Comparison of ENCODE assay signal across 9 cellular contexts in the genomic region with DNA sequence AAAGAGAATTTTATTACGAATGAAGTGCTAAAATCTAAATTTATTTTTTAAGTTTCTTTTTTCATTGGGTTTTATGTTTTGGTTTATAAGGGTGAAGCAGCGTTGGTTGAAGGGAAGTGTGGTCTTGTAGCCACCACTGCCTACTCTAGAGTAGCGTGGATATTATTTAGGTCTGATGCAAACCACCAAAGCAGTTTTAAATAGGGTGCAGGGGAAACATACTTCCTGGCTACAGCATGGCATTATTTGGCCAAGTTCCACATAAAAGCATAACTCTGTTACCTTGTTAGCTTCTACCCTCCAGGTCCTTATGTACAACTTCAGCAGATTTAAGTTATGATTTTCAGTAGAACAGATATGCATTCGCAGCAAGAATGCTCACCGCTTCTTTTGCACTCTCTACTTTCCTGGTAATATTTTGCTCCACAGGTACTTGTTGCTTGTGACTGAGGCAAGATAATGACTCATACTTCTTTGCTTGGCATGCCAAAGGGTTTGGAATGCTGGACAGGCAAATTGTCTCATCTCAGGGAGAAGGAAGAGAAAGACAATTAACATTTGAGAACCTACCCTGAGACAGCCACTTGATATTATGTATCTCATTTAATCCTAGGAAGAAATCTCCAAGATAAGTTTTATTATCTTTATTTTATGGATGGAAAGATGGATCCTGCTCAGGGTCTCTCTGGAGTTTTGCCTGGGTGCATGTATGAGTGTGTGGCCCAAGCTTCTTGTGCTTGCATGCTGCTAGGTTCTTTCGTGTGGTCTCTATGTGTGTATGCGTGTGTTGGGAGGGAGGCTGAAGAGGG. TPM values are rescaled to one million over a fixed set of nuclear protein-coding genes. Genes with fewer than 3 reads are reported as not detected.
DNase-seq lines count a peak whose midpoint lies in the region; ATAC-seq, FAIRE-seq and TF ChIP-seq lines count a peak whose summit lies in the region.
"Had no signal": no experiment of that assay in that cellular context is flagged by ENCODE, and none has a peak within 500 bp of the region (broad histone marks: within the 10 kb centered on the region; RNA-seq: fewer than 3 reads in every experiment).

No MANE protein-coding gene starts in this region.

- peak overlapping the region; percentile 92 to 100 (median 94) for H3K27ac Mint-ChIP-seq in naive thymus-derived CD8-positive, alpha-beta T cell

- DNase-seq in CD1c-positive myeloid dendritic cell (ENCODE audit: extremely low spot score): peak; percentile 33
- peak; percentile 82 for DNase-seq in M059J (ENCODE audit: low read depth)
- peak; percentile 86 for DNase-seq in bronchial epithelial cell (ENCODE audit: low read depth)
- DNase-seq in naive thymus-derived CD8-positive, alpha-beta T cell: peak in 3 of 10 donors; percentile 33 to 48 (median 45)
- no peak for DNase-seq in HPDE6-E6E7 (ENCODE audit: extremely low spot score)

- H3K9me3 Mint-ChIP-seq in naive thymus-derived CD8-positive, alpha-beta T cell: peaks cover 0 to 4% (median 0%) of the 10 kb centered on the region in 9 donors

- peaks cover 18 to 47% (median 21%) of the 10 kb centered on the region in 3 donors for H3K36me3 Mint-ChIP-seq in naive thymus-derived CD8-positive, alpha-beta T cell

- no peaks in the 10 kb centered on the region for H3K27me3 Mint-ChIP-seq in naive thymus-derived CD8-positive, alpha-beta T cell

- ATAC-seq in naive thymus-derived CD8-positive, alpha-beta T cell: peak; percentile 29 to 50
- ATAC-seq in GM18861 (IDR thresholded peaks at IDR 0.05; ENCODE audit: unreplicated experiment) (no peak), GM19324 (IDR thresholded peaks at IDR 0.05; ENCODE audit: low FRiP score, unreplicated experiment) (no peak), HG03139 (IDR thresholded peaks at IDR 0.05; ENCODE audit: unreplicated experiment) (no peak)

- H3K4me3 ChIP-seq in bronchial epithelial cell (ENCODE audit: low read depth, low read length): no peak overlapping the region

- H3K27me3 ChIP-seq in bronchial epithelial cell (ENCODE audit: control insufficient read depth, insufficient read depth, low read length): no peaks in the 10 kb centered on the region

- FAIRE-seq in bronchial epithelial cell (lab: Jason Lieb, UNC): no peak
- FAIRE-seq: HTR-8/SVneo had no signal

- peak overlapping the region; percentile 77 to 99 (median 95) for H3K4me3 Mint-ChIP-seq in naive thymus-derived CD8-positive, alpha-beta T cell

- H3K36me3 ChIP-seq in bronchial epithelial cell (ENCODE audit: control insufficient read depth, insufficient read depth, low read length): no peaks in the 10 kb centered on the region

- TF ChIP-seq CTCF in bronchial epithelial cell (IDR thresholded peaks at IDR 0.05; ENCODE audit: insufficient read depth, low read length, severe bottlenecking): no peak

- POLR2A ChIA-PET in naive thymus-derived CD8-positive, alpha-beta T cell (lab: Charles Lee): interaction anchor here (0.7 to 16.0 kb wide), 18 partner anchors 11 to 369 kb away, joined by 3 to 315 read pairs (median 5); no protein-coding TSS in a partner anchor

- H3K4me1 Mint-ChIP-seq in naive thymus-derived CD8-positive, alpha-beta T cell: peaks cover 32 to 84% (median 65%) of the 10 kb centered on the region in 4 donors

RNA-seq across cellular contexts. Expression of a gene that starts 5.4 kb away (rescaled TPM):
- total RNA-seq in M059J (2014; rRNA removed; shearing (Covaris generic)): 21.2 and 27.1 TPM in 2 replicates
- 16.0 and 25.5 TPM in 2 replicates for total RNA-seq in bronchial epithelial cell
- total RNA-seq in naive thymus-derived CD8-positive, alpha-beta T cell: 100 to 1,000 TPM; 260 to 268 TPM
- 100 to 1,000 TPM; 128 to 226 (median 131) TPM for polyA plus RNA-seq in naive thymus-derived CD8-positive, alpha-beta T cell

Comparison
In these comparisons a context has a peak if more than half of its experiments do, and no peak if none do; other contexts are left out.
1. ATAC-seq: peak in naive thymus-derived CD8-positive, alpha-beta T cell (2 of 2); none in GM18861 (single experiment), GM19324 (single experiment) and HG03139 (single experiment).